In the genomic region with DNA sequence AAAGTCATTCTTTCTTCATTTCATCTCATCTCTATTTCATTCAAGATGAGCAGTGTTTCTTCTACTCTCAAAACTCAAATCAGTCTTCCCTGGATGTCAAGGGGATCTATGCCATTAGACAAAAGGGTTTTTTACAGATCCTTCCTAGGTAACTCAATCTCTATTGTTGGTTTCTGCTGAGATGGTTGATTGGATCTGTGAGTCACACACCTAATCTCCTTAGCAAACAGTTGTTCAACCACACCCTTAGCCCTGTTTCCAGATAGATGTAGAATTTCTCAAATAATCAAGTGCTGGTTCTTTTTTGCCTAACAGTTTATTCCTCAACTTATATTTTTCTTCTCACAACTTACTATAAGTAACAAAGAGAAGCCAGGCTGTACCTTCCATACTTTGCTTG, we compare ENCODE assay signal across 24 cellular contexts.
"Had no signal": no experiment of that assay in that cellular context is flagged by ENCODE, and none has a peak within 500 bp of the region (broad histone marks: within the 10 kb centered on the region; RNA-seq: fewer than 3 reads in every experiment).

No MANE protein-coding gene starts in this region.

- DNase-seq: activated CD4-positive, alpha-beta T cell treated with anti-CD3 and anti-CD28 coated beads for 36 hours; activated CD4-positive, alpha-beta T cell treated with anti-CD3 and anti-CD28 coated beads, Interleukin-2, amount 50 U/mL, for 48 hours; activated gamma-delta T cell; effector CD8-positive, alpha-beta T cell; foreskin melanocyte; glutamatergic neuron; hypothalamus; nephron progenitor cell; occipital lobe; posterior cingulate gyrus; retina; stimulated activated naive CD8-positive, alpha-beta T cell treated with anti-CD3 and anti-CD28 coated beads, Interleukin-15, Interleukin-2, amounts not matched to agents 100 U/mL and 50 U/mL, for 24 hours had no signal

- H3K36me3 Mint-ChIP-seq: mesothelial cell of epicardium had no signal

- H3K4me3 Mint-ChIP-seq: activated CD4-positive, alpha-beta T cell treated with anti-CD3 and anti-CD28 coated beads for 36 hours; activated naive CD4-positive, alpha-beta T cell treated with anti-CD3 and anti-CD28 coated beads, Interleukin-2, amount 50 U/mL, for 24 hours; dendritic cell treated with granulocyte-macrophage colony-stimulating factor and Interleukin-4, amounts not matched to agents 40 ng/mL and 50 ng/mL, for 4 days; mesothelial cell of epicardium; nephron progenitor cell; T-helper 2 cell treated with Interferon-gamma antibody and Interleukin-4, amounts not matched to agents 5 μg/mL and 100 μg/mL, for 36 hours; WTC11 had no signal

- H3K27me3 ChIP-seq: tibial nerve had no signal

- H3K4me1 Mint-ChIP-seq: activated CD4-positive, alpha-beta T cell treated with anti-CD3 and anti-CD28 coated beads for 36 hours; activated naive CD4-positive, alpha-beta T cell treated with anti-CD3 and anti-CD28 coated beads, Interleukin-2, amount 50 U/mL, for 24 hours; mesothelial cell of epicardium; nephron progenitor cell; WTC11 had no signal

- FAIRE-seq: astrocyte, endothelial cell of umbilical vein, keratinocyte, urothelium cell line had no signal

- H3K27ac Mint-ChIP-seq: activated CD4-positive, alpha-beta T cell treated with anti-CD3 and anti-CD28 coated beads for 36 hours; activated naive CD4-positive, alpha-beta T cell treated with anti-CD3 and anti-CD28 coated beads, Interleukin-2, amount 50 U/mL, for 24 hours; dendritic cell treated with granulocyte-macrophage colony-stimulating factor and Interleukin-4, amounts not matched to agents 40 ng/mL and 50 ng/mL, for 4 days; mesothelial cell of epicardium; nephron progenitor cell; T-helper 2 cell treated with Interferon-gamma antibody and Interleukin-4, amounts not matched to agents 5 μg/mL and 100 μg/mL, for 36 hours; WTC11 had no signal

- ATAC-seq: activated CD4-positive, alpha-beta T cell treated with anti-CD3 and anti-CD28 coated beads for 36 hours; left lobe of liver; stimulated activated naive CD8-positive, alpha-beta T cell treated with anti-CD3 and anti-CD28 coated beads, Interleukin-15, Interleukin-2, amounts not matched to agents 100 U/mL and 50 U/mL, for 24 hours; WTC11 had no signal

- H3K4me3 ChIP-seq: lung, tibial nerve had no signal

- H3K36me3 ChIP-seq: tibial nerve had no signal

- H3K27me3 Mint-ChIP-seq: activated CD4-positive, alpha-beta T cell treated with anti-CD3 and anti-CD28 coated beads for 36 hours; activated naive CD4-positive, alpha-beta T cell treated with anti-CD3 and anti-CD28 coated beads, Interleukin-2, amount 50 U/mL, for 24 hours; dendritic cell treated with granulocyte-macrophage colony-stimulating factor and Interleukin-4, amounts not matched to agents 40 ng/mL and 50 ng/mL, for 4 days had no signal
